Comparison of ENCODE assay signal across 16 cellular contexts in genomic region chr5:66987540-66987939, GRCh38.
"Had no signal": no experiment of that assay in that cellular context is flagged by ENCODE, and none has a peak within 500 bp of the region (broad histone marks: within the 10 kb centered on the region; RNA-seq: fewer than 3 reads in every experiment).

No MANE protein-coding gene starts in this region.

- H3K9me3 ChIP-seq: body of pancreas had no signal

- H3K27me3 ChIP-seq: body of pancreas had no signal

- H3K9me3 Mint-ChIP-seq: activated naive CD4-positive, alpha-beta T cell treated with anti-CD3 and anti-CD28 coated beads, Interleukin-2, amount 50 U/mL, for 24 hours; activated T-cell treated with anti-CD3 and anti-CD28 coated beads, Interleukin-2, amount 50 U/mL, for 24 hours; activated T-helper 1 cell treated with anti-CD3 and anti-CD28 coated beads, Interleukin-12 subunit alpha, Interleukin-12 subunit beta, Interleukin-2, Interleukin-4 antibody, amounts not matched to agents 30 ng/mL and 10 ng/mL and 1 ng/mL, durations not matched to agents 14 hours and 24 hours and 36 hours; IgD-negative memory B cell; T-helper 1 cell treated with Interleukin-12 subunit alpha and Interleukin-12 subunit beta and Interleukin-4 antibody, amounts not matched to agents 30 μg/mL and 1 μg/mL, for 36 hours had no signal

- H3K4me3 Mint-ChIP-seq: activated CD8-positive, alpha-beta T cell treated with anti-CD3 and anti-CD28 coated beads, Interleukin-2, amount 10 ng/mL, durations not matched to agents 7 days and 5 days; activated naive CD4-positive, alpha-beta T cell treated with anti-CD3 and anti-CD28 coated beads, Interleukin-2, amount 50 U/mL, for 24 hours; activated T-cell treated with anti-CD3 and anti-CD28 coated beads, Interleukin-2, amount 50 U/mL, for 24 hours; activated T-helper 1 cell treated with anti-CD3 and anti-CD28 coated beads, Interleukin-12 subunit alpha, Interleukin-12 subunit beta, Interleukin-2, Interleukin-4 antibody, amounts not matched to agents 30 ng/mL and 10 ng/mL and 1 ng/mL, durations not matched to agents 14 hours and 24 hours and 36 hours; IgD-negative memory B cell; T-helper 1 cell treated with Interleukin-12 subunit alpha and Interleukin-12 subunit beta and Interleukin-4 antibody, amounts not matched to agents 30 μg/mL and 1 μg/mL, for 36 hours had no signal

- ATAC-seq: activated CD8-positive, alpha-beta T cell treated with anti-CD3 and anti-CD28 coated beads, Interleukin-2, amount 10 ng/mL, durations not matched to agents 7 days and 5 days had no signal

- H3K4me1 ChIP-seq: body of pancreas had no signal

- H3K4me2 ChIP-seq: KMS-11 had no signal

- H3K9ac ChIP-seq: KMS-11 had no signal

- H3K27ac Mint-ChIP-seq: activated CD8-positive, alpha-beta T cell treated with anti-CD3 and anti-CD28 coated beads, Interleukin-2, amount 10 ng/mL, durations not matched to agents 7 days and 5 days; activated T-cell treated with anti-CD3 and anti-CD28 coated beads, Interleukin-2, amount 50 U/mL, for 24 hours; activated T-helper 1 cell treated with anti-CD3 and anti-CD28 coated beads, Interleukin-12 subunit alpha, Interleukin-12 subunit beta, Interleukin-2, Interleukin-4 antibody, amounts not matched to agents 30 ng/mL and 10 ng/mL and 1 ng/mL, durations not matched to agents 14 hours and 24 hours and 36 hours; IgD-negative memory B cell; T-helper 1 cell treated with Interleukin-12 subunit alpha and Interleukin-12 subunit beta and Interleukin-4 antibody, amounts not matched to agents 30 μg/mL and 1 μg/mL, for 36 hours had no signal

- H3K27ac ChIP-seq: body of pancreas, KMS-11, SK-N-MC had no signal

- H3K36me3 Mint-ChIP-seq: activated naive CD4-positive, alpha-beta T cell treated with anti-CD3 and anti-CD28 coated beads, Interleukin-2, amount 50 U/mL, for 24 hours; IgD-negative memory B cell had no signal

- DNase-seq: activated CD4-positive, alpha-beta T cell treated with anti-CD3 and anti-CD28 coated beads for 48 hours; activated CD4-positive, alpha-beta T cell treated with anti-CD3 and anti-CD28 coated beads, Interleukin-2, amount 50 U/mL, for 4 hours; activated CD4-positive, CD25-positive, alpha-beta regulatory T cell treated with anti-CD3 and anti-CD28 coated beads, Interleukin-2, amount 50 U/mL, for 72 hours; activated CD8-positive, alpha-beta T cell treated with anti-CD3 and anti-CD28 coated beads, Interleukin-2, amount 10 ng/mL, durations not matched to agents 7 days and 5 days; activated effector memory CD4-positive, alpha-beta T cell treated with Interleukin-2 at 50 U/mL for 16 hours; activated naive CD4-positive, alpha-beta T cell; activated T-cell treated with anti-CD3 and anti-CD28 coated beads, Interleukin-2, amount 50 U/mL, for 24 hours; aorta; body of pancreas; NK-92 treated with Interleukin-12 subunit alpha and Interleukin-12 subunit beta, amount 100 ng/mL, for 24 hours had no signal

- H3K27me3 Mint-ChIP-seq: activated naive CD4-positive, alpha-beta T cell treated with anti-CD3 and anti-CD28 coated beads, Interleukin-2, amount 50 U/mL, for 24 hours; activated T-cell treated with anti-CD3 and anti-CD28 coated beads, Interleukin-2, amount 50 U/mL, for 24 hours; IgD-negative memory B cell had no signal

- H3K4me3 ChIP-seq: body of pancreas, SK-N-MC had no signal
